ENCODE assay signal across 1 cellular context in genomic region chr10:100101526-100102076, GRCh38.
TF ChIP-seq lines count a peak whose summit lies in the region.

No MANE protein-coding gene starts in this region.

TF ChIP-seq in HepG2, 621 proteins besides CTCF, POLR2A, EP300 and RAD21 (continued from another document and continues in another):
- no peak for TF ChIP-seq HDAC6 (IDR thresholded peaks at IDR 0.05; ENCODE audit: low read depth, low read length)
- no peak for TF ChIP-seq ZNF280B (CRISPR knock-in tag; IDR thresholded peaks at IDR 0.05; ENCODE audit: borderline replicate concordance)
- peak; percentile 87 for TF ChIP-seq ZMYM4 (CRISPR knock-in tag; IDR thresholded peaks at IDR 0.05)
- no peak for TF ChIP-seq ZNF549 (CRISPR knock-in tag; IDR thresholded peaks at IDR 0.05)
- peak; percentile 90 for TF ChIP-seq TBX3 (IDR thresholded peaks at IDR 0.05; ENCODE audit: borderline replicate concordance)
- peak; percentile 94 for TF ChIP-seq FOXA1 (IDR thresholded peaks at IDR 0.05)
- peak; percentile 100 for TF ChIP-seq FOXA1 (CRISPR knock-in tag; IDR thresholded peaks at IDR 0.05)
- no peak; the same call in 1 of the 2 replicates for TF ChIP-seq MXD3 (CRISPR knock-in tag; IDR thresholded peaks at IDR 0.05)
- TF ChIP-seq ZNF709 (CRISPR knock-in tag; IDR thresholded peaks at IDR 0.05): peak; percentile 86; the same call in 1 of the 2 replicates
- TF ChIP-seq ETS1 (CRISPR knock-in tag; IDR thresholded peaks at IDR 0.05): no peak
- TF ChIP-seq ZSCAN29 (CRISPR knock-in tag; conservative IDR thresholded peaks at IDR 0.05): peak; percentile 76; the same call in 1 of the 2 replicates
- TF ChIP-seq SMAD1 (CRISPR knock-in tag; IDR thresholded peaks at IDR 0.05; ENCODE audit: borderline replicate concordance, low read depth): no peak
- TF ChIP-seq PHF8 (CRISPR knock-in tag; IDR thresholded peaks at IDR 0.05): no peak
- no peak for TF ChIP-seq TERF1 (CRISPR knock-in tag; IDR thresholded peaks at IDR 0.05)
- no peak for TF ChIP-seq ZBTB14 (CRISPR knock-in tag; IDR thresholded peaks at IDR 0.05)
- peak; percentile 48; the same call in 1 of the 2 replicates for TF ChIP-seq ZNF704 (CRISPR knock-in tag; IDR thresholded peaks at IDR 0.05; ENCODE audit: borderline replicate concordance)
- TF ChIP-seq ONECUT2 (CRISPR knock-in tag; IDR thresholded peaks at IDR 0.05): peak; percentile 85
- peak; percentile 96 for TF ChIP-seq NCOA2 (CRISPR knock-in tag; IDR thresholded peaks at IDR 0.05)
- no peak for TF ChIP-seq ZNF326 (CRISPR knock-in tag; IDR thresholded peaks at IDR 0.05; ENCODE audit: borderline replicate concordance)
- TF ChIP-seq ZBTB26 (CRISPR knock-in tag; IDR thresholded peaks at IDR 0.05; ENCODE audit: borderline replicate concordance): peak; percentile 91
- TF ChIP-seq ZNF782 (CRISPR knock-in tag; IDR thresholded peaks at IDR 0.05; ENCODE audit: borderline replicate concordance): peak; percentile 54; the same call in 1 of the 2 replicates
- peak; percentile 75; the same call in 1 of the 2 replicates for TF ChIP-seq BRD4 (CRISPR knock-in tag; IDR thresholded peaks at IDR 0.05)
- peak; percentile 76; the same call in 1 of the 2 replicates for TF ChIP-seq GATAD1 (CRISPR knock-in tag; IDR thresholded peaks at IDR 0.05)
- no peak for TF ChIP-seq ZNF17 (CRISPR knock-in tag; IDR thresholded peaks at IDR 0.05)
- peak; percentile 97 for TF ChIP-seq FOXO1 (CRISPR knock-in tag; IDR thresholded peaks at IDR 0.05)
- TF ChIP-seq PHF20 (CRISPR knock-in tag; IDR thresholded peaks at IDR 0.05): 0 out of 2 replicates have a peak, but pooled peaks have one; percentile 46
- TF ChIP-seq NONO (IDR thresholded peaks at IDR 0.05): no peak
- peak; percentile 91 for TF ChIP-seq NONO (CRISPR knock-in tag; conservative IDR thresholded peaks at IDR 0.05)
- no peak for TF ChIP-seq ZNF34 (CRISPR knock-in tag; IDR thresholded peaks at IDR 0.05; ENCODE audit: borderline replicate concordance)
- TF ChIP-seq HNF1B (CRISPR knock-in tag; IDR thresholded peaks at IDR 0.05): peak; percentile 93
- TF ChIP-seq MAFK (conservative IDR thresholded peaks at IDR 0.05 in 1 of 2, IDR thresholded peaks at IDR 0.05 in 1 of 2; ENCODE audit: low read length in 2 of 2): no peak; a peak in 1 of 4 replicates
- no peak for TF ChIP-seq KIAA2018 (CRISPR knock-in tag; IDR thresholded peaks at IDR 0.05; ENCODE audit: borderline replicate concordance)
- peak; percentile 95 for TF ChIP-seq CEBPB (IDR thresholded peaks at IDR 0.05; ENCODE audit: borderline replicate concordance, low read depth, low read length)
- TF ChIP-seq U2AF1 (optimal IDR thresholded peaks at IDR 0.05; ENCODE audit: low read depth, low read length): no peak
- TF ChIP-seq ZBTB49 (CRISPR knock-in tag; IDR thresholded peaks at IDR 0.05; ENCODE audit: borderline replicate concordance): no peak
- TF ChIP-seq SP5 (CRISPR knock-in tag; IDR thresholded peaks at IDR 0.05; ENCODE audit: borderline replicate concordance, low read depth): peak; percentile 59; the same call in 1 of the 2 replicates
- peak; percentile 41 for TF ChIP-seq ZBTB3 (CRISPR knock-in tag; IDR thresholded peaks at IDR 0.05; ENCODE audit: borderline replicate concordance, low read depth)
- TF ChIP-seq ZNF138 (CRISPR knock-in tag; IDR thresholded peaks at IDR 0.05; ENCODE audit: low read depth): no peak
- no peak for TF ChIP-seq SETDB1 (CRISPR knock-in tag; IDR thresholded peaks at IDR 0.05; ENCODE audit: borderline replicate concordance)
- TF ChIP-seq MBD4 (IDR thresholded peaks at IDR 0.05; ENCODE audit: borderline replicate concordance, low read length): peak; percentile 72; the same call in 1 of the 2 replicates
